ENCODE assay signal across 8 cellular contexts in genomic region chr12:47819902-47820630, GRCh38. TPM values are rescaled to one million over a fixed set of nuclear protein-coding genes. Genes with fewer than 3 reads are reported as not detected.
A peak's percentile ranks its signal among the peaks of the same experiment; 100 is the strongest.
DNase-seq lines count a peak whose midpoint lies in the region; ATAC-seq, FAIRE-seq and TF ChIP-seq lines count a peak whose summit lies in the region.

HDAC7 (minus strand) TSS chr12:47819903; CDS start chr12:47819785, 118 bp downstream.

- no peak for FAIRE-seq in keratinocyte (lab: Jason Lieb, UNC)

- H3K27me3 ChIP-seq in keratinocyte (ENCODE audit: control insufficient read depth, extremely low read depth, insufficient read depth, low read length) = no peaks in the 10 kb centered on the region

- ATAC-seq in GM21825 (IDR thresholded peaks at IDR 0.05; ENCODE audit: unreplicated experiment) (peak; percentile 28), GM18517 (IDR thresholded peaks at IDR 0.05; ENCODE audit: unreplicated experiment) (no peak)

- intact Hi-C loops in Calu3 (cut with micrococcal nuclease; ENCODE audit: unreplicated experiment) = no loop called here

- peak within 1 kb of the TSS; percentile 69 to 94 (median 83) for H3K4me3 ChIP-seq in keratinocyte (ENCODE audit: control insufficient read depth in 2 of 3, extremely low read depth in 1 of 3, insufficient read depth in 2 of 3, low read depth in 1 of 3, low read length in 3 of 3)

- dilution Hi-C loops in keratinocyte (cut with MboI; ENCODE audit: extremely low pct_ligation_motif_present, low sequenced_read_pairs) = no loop called here

- H3K79me2 ChIP-seq in keratinocyte (ENCODE audit: control insufficient read depth, insufficient read depth, low read length) = peaks cover 55% of the 10 kb centered on the region

- no peaks in the 10 kb centered on the region for H3K27me3 Mint-ChIP-seq in Calu3 (ENCODE audit: unreplicated experiment)

- peak within 1 kb of the TSS; percentile 97 for H3K4me2 ChIP-seq in keratinocyte (ENCODE audit: control insufficient read depth, extremely low read depth, insufficient read depth, low read depth, low read length)

- H3K9me3 Mint-ChIP-seq in Calu3 (ENCODE audit: low read depth, unreplicated experiment) = no peaks in the 10 kb centered on the region

- no peaks in the 10 kb centered on the region for H3K9me3 ChIP-seq in keratinocyte (ENCODE audit: control insufficient read depth, low read depth, low read length)

- DNase-seq in Calu3 (peak; percentile 45), NCI-H1092 treated with DMSO at 0.1 percent for 48 hours (lab: John Stamatoyannopoulos, UW) (peak; percentile 32), cerebellar cortex (ENCODE audit: low spot score) (peak; percentile 70), keratinocyte (ENCODE audit: low read depth, low spot score) (no peak)
- DNase-seq in activated CD4-positive, CD25-positive, alpha-beta regulatory T cell (lab: John Stamatoyannopoulos, UW) = peak; percentile 46 to 68 (median 52)
- peak; percentile 67 to 77 for DNase-seq in stimulated activated CD4-positive, alpha-beta T cell treated with anti-CD3 and anti-CD28 coated beads, Interleukin-12 subunit alpha, Interleukin-12 subunit beta, amount 100 ng/mL, for 24 hours (ENCODE audit: low read depth in 2 of 2)

- H3K9ac ChIP-seq in keratinocyte (ENCODE audit: control insufficient read depth, extremely low read depth, insufficient read depth, low read length) = peak within 1 kb of the TSS; percentile 91

- H3K9me1 ChIP-seq in keratinocyte (ENCODE audit: control insufficient read depth, extremely low read depth, insufficient read depth, low read length) = peaks cover 8% of the 10 kb centered on the region

- peaks cover 31% of the 10 kb centered on the region for H3K36me3 Mint-ChIP-seq in Calu3 (ENCODE audit: insufficient read depth, unreplicated experiment)

- peak within 1 kb of the TSS; percentile 88 for H3K4me3 Mint-ChIP-seq in Calu3 (ENCODE audit: low read depth, unreplicated experiment)

- TF ChIP-seq CTCF in Calu3 (IDR thresholded peaks at IDR 0.05; ENCODE audit: unreplicated experiment) = no peak
- TF ChIP-seq CTCF in keratinocyte (optimal IDR thresholded peaks at IDR 0.05 in 1 of 3, IDR thresholded peaks at IDR 0.05 in 1 of 3, conservative IDR thresholded peaks at IDR 0.05 in 1 of 3; ENCODE audit: extremely low read depth in 1 of 3, insufficient read depth in 2 of 3, low read length in 3 of 3) = no peak

- peak within 1 kb of the TSS; percentile 64 for H2AFZ ChIP-seq in keratinocyte (ENCODE audit: control insufficient read depth, low read length)

- CTCF ChIA-PET in Calu3 (lab: Charles Lee) = interaction anchor here (0.5 to 1.6 kb wide), 3 partner anchors 9 to 114 kb away, joined by 3 read pairs; partner anchors contain the start of gene RPAP3

- H3K27ac Mint-ChIP-seq in Calu3 (ENCODE audit: unreplicated experiment) = peak within 1 kb of the TSS; percentile 94

- H3K4me1 ChIP-seq in keratinocyte (ENCODE audit: control insufficient read depth, extremely low read depth, insufficient read depth, low read length) = peaks cover 49% of the 10 kb centered on the region

- H3K4me1 Mint-ChIP-seq in Calu3 (ENCODE audit: low read depth, unreplicated experiment) = peaks cover 64% of the 10 kb centered on the region

- no TSS peak for BruUV-seq in Calu3 (replicated peaks; lab: Mats Ljungman, UMichigan)

- H3K36me3 ChIP-seq in keratinocyte (ENCODE audit: control insufficient read depth in 2 of 2, extremely low read depth in 1 of 2, insufficient read depth in 2 of 2, low read length in 2 of 2) = peaks cover 1 to 11% of the 10 kb centered on the region in 2 experiments

- H4K20me1 ChIP-seq in keratinocyte (ENCODE audit: control insufficient read depth, extremely low read depth, insufficient read depth, low read length) = peaks cover 2% of the 10 kb centered on the region

- peak within 1 kb of the TSS; percentile 92 for H3K27ac ChIP-seq in keratinocyte (ENCODE audit: control insufficient read depth, insufficient read depth, low read length)

RNA-seq across cellular contexts. Expression of gene HDAC7, which starts in this region (rescaled TPM):
- 41.8 and 44.0 TPM in 2 replicates for total RNA-seq in Calu3 (2022)
- polyA plus RNA-seq in keratinocyte = 15.8 to 32.4 TPM (median 17.0 TPM) in 3 replicates
- polyA plus RNA-seq in keratinocyte (2011; ENCODE audit: low read depth) = 27.9 TPM
- polyA plus RNA-seq in keratinocyte (2011; cell fraction: cytosol; rRNA removed) = 13.0 and 21.8 TPM in 2 replicates
- 67.6 and 79.0 TPM in 2 replicates for polyA plus RNA-seq in keratinocyte (2011; cell fraction: nucleus; rRNA removed)
- 24.3 and 37.1 TPM in 2 replicates for polyA plus RNA-seq in keratinocyte (2012; ENCODE audit: low replicate concordance)
- polyA minus RNA-seq in keratinocyte = 13.7 to 55.7 TPM (median 18.8 TPM) in 3 replicates
- 32.6 TPM for polyA minus RNA-seq in keratinocyte (2011; cell fraction: cytosol; rRNA and poly(A)+ RNA removed)
- polyA minus RNA-seq in keratinocyte (2011; cell fraction: nucleus; rRNA and poly(A)+ RNA removed) = 23.3 and 24.6 TPM in 2 replicates
